In the genomic region with DNA sequence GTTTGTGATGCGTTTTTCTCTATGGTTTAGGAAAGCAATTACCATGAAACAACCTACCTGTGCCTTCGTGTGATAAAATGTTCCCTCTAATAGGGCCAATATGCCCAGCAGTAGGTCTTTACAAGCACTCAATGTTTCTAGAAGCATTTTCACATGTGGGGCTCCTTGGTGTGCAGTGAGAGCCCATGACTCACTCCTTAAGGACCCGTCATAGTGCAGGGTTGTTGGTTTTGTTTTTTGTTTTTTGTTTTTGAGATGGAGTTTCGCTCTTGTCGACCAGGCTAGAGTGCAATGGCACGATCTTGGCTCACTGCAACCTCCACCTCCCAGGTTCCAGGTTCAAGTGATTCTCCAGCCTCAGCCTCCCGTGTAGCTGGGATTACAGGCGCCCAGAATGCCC, we compare ENCODE assay signal across 9 cellular contexts. TPM values are rescaled to one million over a fixed set of nuclear protein-coding genes. Genes with fewer than 3 reads are reported as not detected.
"Had no signal": no experiment of that assay in that cellular context is flagged by ENCODE, and none has a peak within 500 bp of the region (broad histone marks: within the 10 kb centered on the region; RNA-seq: fewer than 3 reads in every experiment).

No MANE protein-coding gene starts in this region.

- H3K36me3 ChIP-seq: HAP-1 had no signal

- H3K4me3 ChIP-seq: HAP-1, K562 had no signal

- ATAC-seq: HCT116, K562 had no signal

- DNase-seq: GOT3, H7, HFFc6, IMR-90, KG1 had no signal

- H3K27ac Mint-ChIP-seq: HFFc6 had no signal

- H3K4me1 ChIP-seq: HAP-1 had no signal

- H3K9me3 ChIP-seq: HAP-1 had no signal

- H3K9me3 Mint-ChIP-seq: HFFc6 had no signal

- H3K4me3 Mint-ChIP-seq: HFFc6 had no signal

RNA-seq across cellular contexts. Expression of a gene that starts 59.7 kb away (rescaled TPM):
- total RNA-seq: H4, IMR-90 had no signal
- polyA plus RNA-seq: IMR-90 had no signal
